In genomic region chr3:120773932-120774331, GRCh38 we compare ENCODE assay signal across 9 cellular contexts. TPM values are rescaled to one million over a fixed set of nuclear protein-coding genes. Genes with fewer than 3 reads are reported as not detected.
DNase-seq lines count a peak whose midpoint lies in the region; ATAC-seq, FAIRE-seq and TF ChIP-seq lines count a peak whose summit lies in the region.
"Had no signal": no experiment of that assay in that cellular context is flagged by ENCODE, and none has a peak within 500 bp of the region (broad histone marks: within the 10 kb centered on the region; RNA-seq: fewer than 3 reads in every experiment).

No MANE protein-coding gene starts in this region.

- no peaks in the 10 kb centered on the region for H3K27me3 ChIP-seq in astrocyte (ENCODE audit: insufficient read depth, low read length)

- H3K36me3 Mint-ChIP-seq in astrocyte (ENCODE audit: low read depth, unreplicated experiment) = peaks cover 4% of the 10 kb centered on the region

- no peak overlapping the region for H3K27ac Mint-ChIP-seq in astrocyte (ENCODE audit: unreplicated experiment)
- H3K27ac Mint-ChIP-seq: CD4-positive, CD25-positive, alpha-beta regulatory T cell had no signal

- peaks cover 9% of the 10 kb centered on the region for H3K4me1 Mint-ChIP-seq in astrocyte (ENCODE audit: low read depth, unreplicated experiment)

- peaks cover 9% of the 10 kb centered on the region for H3K36me3 ChIP-seq in astrocyte (ENCODE audit: insufficient read depth, low read length)

- no peak for TF ChIP-seq CTCF in astrocyte (IDR thresholded peaks at IDR 0.05; ENCODE audit: insufficient read depth, low read depth, low read length)

- ATAC-seq in GM21423 (IDR thresholded peaks at IDR 0.05; ENCODE audit: unreplicated experiment) = peak; percentile 88
- peak; percentile 83 for ATAC-seq in HG03159 (IDR thresholded peaks at IDR 0.05; ENCODE audit: unreplicated experiment)

- TF ChIP-seq POLR2A in GM12891 (IDR thresholded peaks at IDR 0.05; ENCODE audit: low read depth, low read length) = no peak

- peak; percentile 60 for FAIRE-seq in astrocyte (lab: Jason Lieb, UNC)
- FAIRE-seq in GM12891 (lab: Jason Lieb, UNC) = no peak

- peaks cover 22% of the 10 kb centered on the region for H3K4me1 ChIP-seq in astrocyte (ENCODE audit: insufficient read depth, low read length)

- H3K4me3 Mint-ChIP-seq in astrocyte (ENCODE audit: unreplicated experiment) = no peak overlapping the region
- H3K4me3 Mint-ChIP-seq: CD4-positive, CD25-positive, alpha-beta regulatory T cell had no signal

- no peak overlapping the region for H2AFZ ChIP-seq in astrocyte (ENCODE audit: low read depth, low read length)

- peak overlapping the region; percentile 4 for H3K9ac ChIP-seq in astrocyte (ENCODE audit: low read length)

- no peak overlapping the region for H3K4me3 ChIP-seq in astrocyte (ENCODE audit: insufficient read depth, low read depth, low read length)

- peak overlapping the region; percentile 77 for H3K4me2 ChIP-seq in astrocyte (ENCODE audit: low read length)

- peaks cover 27% of the 10 kb centered on the region for H3K79me2 ChIP-seq in astrocyte (ENCODE audit: insufficient read depth, low read length)

- H3K27ac ChIP-seq in astrocyte (ENCODE audit: low read depth, low read length) = peak overlapping the region; percentile 44

- DNase-seq in ELR (ENCODE audit: low read depth) = peak; percentile 66
- peak; percentile 83 for DNase-seq in astrocyte (ENCODE audit: low read depth)
- DNase-seq in activated gamma-delta T cell treated with Interleukin-2 at 50 U/mL for 16 hours = no peak
- DNase-seq in NCI-H748 (lab: John Stamatoyannopoulos, UW; ENCODE audit: unreplicated experiment) = no peak
- DNase-seq in GM12891 (ENCODE audit: insufficient read length, low spot score) = no peak
- DNase-seq in NCI-H1417 treated with DMSO at 0.1 percent for 48 hours (lab: John Stamatoyannopoulos, UW) = no peak

- H3K9me3 Mint-ChIP-seq in astrocyte (ENCODE audit: unreplicated experiment) = no peaks in the 10 kb centered on the region
- H3K9me3 Mint-ChIP-seq: CD4-positive, CD25-positive, alpha-beta regulatory T cell had no signal

- no peaks in the 10 kb centered on the region for H3K9me3 ChIP-seq in astrocyte (ENCODE audit: insufficient read depth, low read depth, low read length)

- H4K20me1 ChIP-seq in astrocyte (ENCODE audit: insufficient read depth, low read length) = no peaks in the 10 kb centered on the region

- H3K27me3 Mint-ChIP-seq in astrocyte (ENCODE audit: low read depth, unreplicated experiment) = no peaks in the 10 kb centered on the region
- H3K27me3 Mint-ChIP-seq: CD4-positive, CD25-positive, alpha-beta regulatory T cell had no signal

TF ChIP-seq in GM12891, 5 proteins besides CTCF, POLR2A, EP300 and RAD21:
- TF ChIP-seq POU2F2 (IDR thresholded peaks at IDR 0.05; ENCODE audit: low read depth, low read length) = no peak
- TF ChIP-seq TAF1 (IDR thresholded peaks at IDR 0.05; ENCODE audit: low read depth, low read length) = no peak
- TF ChIP-seq SPI1 (IDR thresholded peaks at IDR 0.05; ENCODE audit: low read depth, low read length) = no peak
- TF ChIP-seq POLR2AphosphoS5 (IDR thresholded peaks at IDR 0.05; ENCODE audit: low read depth, low read length) = no peak
- TF ChIP-seq PAX5 (IDR thresholded peaks at IDR 0.05; ENCODE audit: insufficient read depth, low read length, severe bottlenecking) = no peak
TF ChIP-seq in GM12891: peak in this region for 0.

RNA-seq across cellular contexts. Expression of gene GTF2E1, which starts 31.4 kb away (rescaled TPM):
- 28.8 and 31.6 TPM in 2 replicates for total RNA-seq in astrocyte
- polyA plus RNA-seq in GM12891 (2012; ENCODE audit: low read depth, missing spikeins) = 9.3 TPM

RNA-seq across cellular contexts. Expression of gene RABL3, which starts 31.6 kb away (rescaled TPM):
- total RNA-seq in astrocyte = 16.8 and 17.1 TPM in 2 replicates
- polyA plus RNA-seq in GM12891 (2012; ENCODE audit: low read depth, missing spikeins) = 17.2 TPM

Comparison
In these comparisons a context has a peak if more than half of its experiments do, and no peak if none do; other contexts are left out.
1. DNase-seq: peak in ELR (single experiment) and astrocyte (single experiment); none in activated gamma-delta T cell treated with Interleukin-2 at 50 U/mL for 16 hours (single experiment), NCI-H748 (single experiment), GM12891 (single experiment) and NCI-H1417 treated with DMSO at 0.1 percent for 48 hours (single experiment).